Comparison of ENCODE assay signal across 18 cellular contexts in the genomic region with DNA sequence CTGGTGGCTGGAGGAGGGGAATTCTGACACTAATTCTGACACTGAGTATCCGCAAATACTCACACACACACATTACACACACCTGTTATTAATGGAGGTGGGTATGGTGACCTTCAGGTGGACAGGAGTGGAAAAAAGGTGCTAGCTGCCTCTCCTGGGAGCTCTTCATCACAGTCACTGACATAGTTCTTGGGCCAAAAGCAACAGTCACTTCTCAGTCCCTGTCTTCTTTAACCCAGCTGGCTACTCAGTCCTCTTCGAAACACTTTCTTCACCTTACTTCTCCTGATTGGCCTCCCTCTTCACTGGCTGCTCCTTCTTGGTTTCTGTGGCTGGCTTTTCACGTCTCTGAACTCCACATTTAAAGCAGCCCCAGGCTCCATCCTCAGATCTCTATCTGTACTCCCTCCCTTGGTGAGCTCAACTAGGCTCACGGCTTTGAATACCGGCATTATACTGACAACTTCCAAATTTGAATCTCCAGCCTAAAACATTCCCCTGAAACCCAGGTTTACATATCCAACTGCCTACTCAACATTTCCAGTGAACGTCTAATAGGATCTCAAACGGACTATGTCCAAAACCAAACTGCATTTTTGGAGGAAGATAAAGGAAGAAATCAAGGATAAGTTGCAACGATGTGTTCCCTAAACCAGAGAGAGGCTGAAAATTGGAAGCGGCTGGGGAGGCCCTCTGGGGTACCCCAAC. TPM values are rescaled to one million over a fixed set of nuclear protein-coding genes. Genes with fewer than 3 reads are reported as not detected.
DNase-seq lines count a peak whose midpoint lies in the region; TF ChIP-seq lines count a peak whose summit lies in the region.
"Had no signal": no experiment of that assay in that cellular context is flagged by ENCODE, and none has a peak within 500 bp of the region (broad histone marks: within the 10 kb centered on the region; RNA-seq: fewer than 3 reads in every experiment).

No MANE protein-coding gene starts in this region.

- peak overlapping the region; percentile 84 for H3K27ac ChIP-seq in AG04450 (ENCODE audit: low read depth, low read length)
- no peak overlapping the region for H3K27ac ChIP-seq in mesendoderm (ENCODE audit: low read depth, low read length)
- no peak overlapping the region for H3K27ac ChIP-seq in A673 (ENCODE audit: low read depth, low read length, poor library complexity, severe bottlenecking)
- H3K27ac ChIP-seq in adrenal gland: no peak overlapping the region
- H3K27ac ChIP-seq: foreskin keratinocyte, left ventricle myocardium inferior, spleen had no signal

- H3K4ac ChIP-seq in mesendoderm (ENCODE audit: low read depth, low read length): no peak overlapping the region

- H3K9me3 ChIP-seq in AG04450 (ENCODE audit: control insufficient read depth, insufficient read depth, low read length) (no peaks in the 10 kb centered on the region), adipocyte (ENCODE audit: control insufficient read depth, low read length) (no peaks in the 10 kb centered on the region), A673 (ENCODE audit: low read depth, low read length, poor library complexity, severe bottlenecking) (no peaks in the 10 kb centered on the region), BE2C (no peaks in the 10 kb centered on the region), adrenal gland (replicated peaks in 1 of 3) (no peaks in the 10 kb centered on the region)

- no peaks in the 10 kb centered on the region for H3K79me2 ChIP-seq in mesendoderm (ENCODE audit: control insufficient read depth, insufficient read depth, low read length)

- H3K36me3 ChIP-seq in adipocyte (ENCODE audit: control insufficient read depth, insufficient read depth, low read length, severe bottlenecking) (no peaks in the 10 kb centered on the region), mesendoderm (ENCODE audit: control insufficient read depth, insufficient read depth, low read length) (no peaks in the 10 kb centered on the region), A673 (ENCODE audit: insufficient read depth, low read length, poor library complexity, severe bottlenecking) (no peaks in the 10 kb centered on the region), BE2C (no peaks in the 10 kb centered on the region), adrenal gland (replicated peaks in 1 of 2) (no peaks in the 10 kb centered on the region)
- H3K36me3 ChIP-seq: left ventricle myocardium inferior, spleen had no signal

- no peak overlapping the region for H3K23ac ChIP-seq in mesendoderm (ENCODE audit: low read length)

- no peak for DNase-seq in AG04450 (ENCODE audit: low read depth, low spot score)
- peak; percentile 63 for DNase-seq in GM12865 (ENCODE audit: low read depth)
- DNase-seq in adipocyte (ENCODE audit: low read depth): peak; percentile 59
- DNase-seq in mesendoderm: peak; percentile 71
- no peak for DNase-seq in A673 (ENCODE audit: low spot score)
- no peak for DNase-seq in BE2C
- no peak for DNase-seq in activated effector memory CD4-positive, alpha-beta T cell treated with Interleukin-2 at 50 U/mL for 16 hours
- DNase-seq in adrenal gland: no peak
- DNase-seq: activated CD4-positive, CD25-positive, alpha-beta regulatory T cell; activated naive CD4-positive, alpha-beta T cell treated with Interleukin-2 at 50 U/mL for 16 hours; C1 segment of cervical spinal cord; effector memory CD8-positive, alpha-beta T cell; left ventricle myocardium inferior; NCI-H1092; NCI-H2171; spleen; stimulated activated naive CD4-positive, alpha-beta T cell treated with Interleukin-2 at 50 U/mL for 16 hours had no signal

- H3K4me3 ChIP-seq in AG04450 (ENCODE audit: low read depth, low read length) (peak overlapping the region; percentile 3), GM12865 (ENCODE audit: low read depth, low read length) (peak overlapping the region; percentile 79), adipocyte (ENCODE audit: low read length) (peak overlapping the region; percentile 64), mesendoderm (ENCODE audit: low read length) (no peak overlapping the region), A673 (ENCODE audit: low read depth, low read length, poor library complexity, severe bottlenecking) (no peak overlapping the region), BE2C (ENCODE audit: low read depth, low read length) (no peak overlapping the region), adrenal gland (no peak overlapping the region)
- H3K4me3 ChIP-seq: left ventricle myocardium inferior, spleen had no signal

- H4K5ac ChIP-seq in mesendoderm (ENCODE audit: low read length): no peak overlapping the region

- no peak for TF ChIP-seq POLR2A in adrenal gland (IDR thresholded peaks at IDR 0.05)

- H2BK120ac ChIP-seq in mesendoderm (ENCODE audit: low read depth, low read length): no peak overlapping the region

- no peak overlapping the region for H3K9ac ChIP-seq in adipocyte (ENCODE audit: low read length)
- H3K9ac ChIP-seq in mesendoderm (ENCODE audit: low read length): no peak overlapping the region

- H3K4me1 ChIP-seq in adipocyte (ENCODE audit: control insufficient read depth, insufficient read depth, low read length) (peaks cover 46% of the 10 kb centered on the region), mesendoderm (ENCODE audit: control insufficient read depth, low read depth, low read length) (peaks cover 14% of the 10 kb centered on the region), A673 (ENCODE audit: insufficient read depth, low read length, poor library complexity, severe bottlenecking) (peaks cover 10% of the 10 kb centered on the region), BE2C (no peaks in the 10 kb centered on the region), adrenal gland (replicated peaks in 1 of 2) (no peaks in the 10 kb centered on the region)
- H3K4me1 ChIP-seq: left ventricle myocardium inferior had no signal

- H3K4me2 ChIP-seq in mesendoderm (ENCODE audit: low read length): no peak overlapping the region

- H4K8ac ChIP-seq in mesendoderm (ENCODE audit: low read depth, low read length): no peak overlapping the region

- no peak overlapping the region for H2BK15ac ChIP-seq in mesendoderm (replicated peaks; ENCODE audit: low read depth)

- no peak overlapping the region for H2AK5ac ChIP-seq in mesendoderm (ENCODE audit: low read length)

- H2BK5ac ChIP-seq in mesendoderm (ENCODE audit: low read length): no peak overlapping the region

- TF ChIP-seq CTCF in AG04450 (IDR thresholded peaks at IDR 0.05; ENCODE audit: low read depth, low read length) (no peak), GM12865 (IDR thresholded peaks at IDR 0.05; ENCODE audit: insufficient read depth, low read depth, low read length, missing control alignments) (no peak), A673 (conservative IDR thresholded peaks at IDR 0.05; ENCODE audit: low read depth, low read length) (no peak), BE2C (IDR thresholded peaks at IDR 0.05; ENCODE audit: low read depth, low read length) (no peak), adrenal gland (IDR thresholded peaks at IDR 0.05) (no peak)

- BruUV-seq in A673 (replicated peaks; lab: Mats Ljungman, UMichigan): no TSS peak

- WGBS in mesendoderm (ENCODE audit: extremely low coverage, insufficient coverage, low lambda C conversion rate): no CpG with 5 or more reads among the region's 9 CpGs
- 92 to 95% (median 94%) methylated on average over 9 of the region's 9 CpGs for WGBS in adrenal gland, 4 donors

- H3K27me3 ChIP-seq in AG04450 (ENCODE audit: control insufficient read depth, insufficient read depth, low read length): no peaks in the 10 kb centered on the region
- no peaks in the 10 kb centered on the region for H3K27me3 ChIP-seq in adipocyte (replicated peaks; ENCODE audit: control insufficient read depth, insufficient read depth, low read length)
- H3K27me3 ChIP-seq in mesendoderm (ENCODE audit: insufficient read depth, low read length, poor library complexity): no peaks in the 10 kb centered on the region
- H3K27me3 ChIP-seq in A673 (replicated peaks; ENCODE audit: insufficient read depth, low read depth, low read length, poor library complexity): no peaks in the 10 kb centered on the region
- H3K27me3 ChIP-seq in BE2C: no peaks in the 10 kb centered on the region
- H3K27me3 ChIP-seq in adrenal gland: no peaks in the 10 kb centered on the region
- H3K27me3 ChIP-seq: foreskin keratinocyte, spleen had no signal

- peak overlapping the region; percentile 45 for H3K56ac ChIP-seq in mesendoderm (ENCODE audit: low read length)

- intact Hi-C loops in A673 (cut with micrococcal nuclease; ENCODE audit: unreplicated experiment): no loop called here
- intact Hi-C loops in adrenal gland (cut with DNase I): no loop called here

- peak overlapping the region; percentile 31 for H3K18ac ChIP-seq in mesendoderm (ENCODE audit: low read length)

- POLR2A ChIA-PET in AG04450 (lab: Yijun Ruan, JAX): interaction anchor here (1.0 to 2.8 kb wide), 8 partner anchors 17 to 61 kb away, joined by 3 to 16 read pairs (median 6); no protein-coding TSS in a partner anchor
- POLR2A ChIA-PET in A673 (lab: Charles Lee; ENCODE audit: low non-redundant PET): interaction anchor here (0.6 kb wide), 1 partner anchor 401 kb away, joined by 23 read pairs; no protein-coding TSS in a partner anchor

- CTCF ChIA-PET in AG04450 (lab: Charles Lee) (interaction anchor here (0.7 to 1.0 kb wide), 2 partner anchors 56 to 328 kb away, joined by 3 read pairs; no protein-coding TSS in a partner anchor), A673 (lab: Charles Lee) (no interaction called here)

- H3K79me1 ChIP-seq in mesendoderm (ENCODE audit: low read length): no peaks in the 10 kb centered on the region

RNA-seq across cellular contexts. Expression of a gene that starts 53.2 kb away (rescaled TPM):
- polyA plus RNA-seq in AG04450 (2011; rRNA removed) (98.3 and 112 TPM in 2 replicates), adrenal gland (10 to 100 TPM in 1 of 3 donors, 1 to 10 TPM in 2; 6.2 to 29.0 (median 8.4) TPM)
- polyA minus RNA-seq in AG04450 (2011; rRNA and poly(A)+ RNA removed): 162 and 188 TPM in 2 replicates
- 36.8 TPM for polyA plus RNA-seq in mesendoderm (2013, experiment 1 of 2)
- polyA plus RNA-seq in mesendoderm (2013, experiment 2 of 2): 35.1 TPM
- total RNA-seq in A673 (2021) (31.8 and 34.3 TPM in 2 replicates), adrenal gland (100 to 1,000 TPM in 1 of 8 donors, 10 to 100 TPM in 7; 32.0 to 107 (median 45.8) TPM)
- 7.1 TPM for polyA plus RNA-seq in BE2C (2012; ENCODE audit: insufficient read depth, insufficient read length, low read depth)

Comparison
In these comparisons a context has a peak if more than half of its experiments do, and no peak if none do; other contexts are left out.
1. DNase-seq: peak in GM12865 (single experiment), adipocyte (single experiment) and mesendoderm (single experiment); none in AG04450 (single experiment), A673 (single experiment), BE2C (single experiment), activated effector memory CD4-positive, alpha-beta T cell treated with Interleukin-2 at 50 U/mL for 16 hours (single experiment) and adrenal gland (0 of 7).
2. H3K4me3 ChIP-seq: peak in AG04450 (single experiment), GM12865 (single experiment) and adipocyte (single experiment); none in mesendoderm (single experiment), A673 (single experiment), BE2C (single experiment) and adrenal gland (0 of 4).